20 cellular contexts compared by ENCODE assay signal in genomic region chr2:180133736-180134135, GRCh38.
DNase-seq lines count a peak whose midpoint lies in the region; FAIRE-seq and TF ChIP-seq lines count a peak whose summit lies in the region.
"Had no signal": no experiment of that assay in that cellular context is flagged by ENCODE, and none has a peak within 500 bp of the region (broad histone marks: within the 10 kb centered on the region; RNA-seq: fewer than 3 reads in every experiment).

No MANE protein-coding gene starts in this region.

- no peak for TF ChIP-seq CTCF in bronchial epithelial cell (IDR thresholded peaks at IDR 0.05; ENCODE audit: insufficient read depth, low read length, severe bottlenecking)

- H3K36me3 ChIP-seq in bronchial epithelial cell (ENCODE audit: control insufficient read depth, insufficient read depth, low read length) = no peaks in the 10 kb centered on the region
- H3K36me3 ChIP-seq: BLaER1 had no signal

- no peaks in the 10 kb centered on the region for H3K27me3 ChIP-seq in bronchial epithelial cell (ENCODE audit: control insufficient read depth, insufficient read depth, low read length)
- H3K27me3 ChIP-seq: BLaER1 had no signal

- DNase-seq in DMS53 (lab: John Stamatoyannopoulos, UW) (peak; percentile 13), DMS53 treated with DMSO at 0.1 percent for 48 hours (lab: John Stamatoyannopoulos, UW; ENCODE audit: unreplicated experiment) (no peak), HT1080 (ENCODE audit: low read depth) (peak; percentile 10), bronchial epithelial cell (ENCODE audit: low read depth) (peak; percentile 65), GM19240 (ENCODE audit: insufficient read length, low spot score) (no peak), nucleus accumbens (lab: John Stamatoyannopoulos, UW) (no peak), NCI-H510A (lab: John Stamatoyannopoulos, UW) (no peak)
- DNase-seq: 8988T; Caco-2; CD8-positive, alpha-beta memory T cell; DMS79 treated with DMSO at 0.1 percent for 48 hours; EL; GDM1; GOT3; HFFc6 had no signal

- no peak for FAIRE-seq in bronchial epithelial cell (lab: Jason Lieb, UNC)
- FAIRE-seq: GM12892, HepG2, HTR-8/SVneo had no signal

- no peak overlapping the region for H3K4me3 ChIP-seq in bronchial epithelial cell (ENCODE audit: low read depth, low read length)
- H3K4me3 ChIP-seq: BLaER1, HAP-1 had no signal

Comparison
In these comparisons a context has a peak if more than half of its experiments do, and no peak if none do; other contexts are left out.
1. DNase-seq: peak in DMS53 (single experiment), HT1080 (single experiment) and bronchial epithelial cell (single experiment); none in DMS53 treated with DMSO at 0.1 percent for 48 hours (single experiment), GM19240 (single experiment), nucleus accumbens (0 of 56) and NCI-H510A (single experiment).